In genomic region chr10:5211696-5212095, GRCh38 we compare ENCODE assay signal across 31 cellular contexts. TPM values are rescaled to one million over a fixed set of nuclear protein-coding genes. Genes with fewer than 3 reads are reported as not detected.
"Had no signal": no experiment of that assay in that cellular context is flagged by ENCODE, and none has a peak within 500 bp of the region (broad histone marks: within the 10 kb centered on the region; RNA-seq: fewer than 3 reads in every experiment).

No MANE protein-coding gene starts in this region.

- FAIRE-seq: urothelium cell line had no signal

- H3K9me3 ChIP-seq: suprapubic skin, testis, thoracic aorta, thyroid gland, tibial nerve, transverse colon, upper lobe of left lung, upper lobe of right lung, uterus, vagina had no signal

- H3K4me3 ChIP-seq: stomach, suprapubic skin, testis, thoracic aorta, thyroid gland, tibial artery, tibial nerve, transverse colon, upper lobe of left lung, upper lobe of right lung, uterus, vagina had no signal

- H3K27me3 ChIP-seq: stomach, suprapubic skin, testis, thyroid gland, tibial artery, tibial nerve, transverse colon, upper lobe of left lung, upper lobe of right lung, uterus, vagina had no signal

- DNase-seq: stimulated activated CD4-positive, alpha-beta T cell treated with anti-CD3 and anti-CD28 coated beads, Interleukin-2, amount 100 ng/mL, for 48 hours; stimulated activated CD4-positive, alpha-beta T cell treated with anti-CD3 and anti-CD28 coated beads, Interleukin-4, amount 100 ng/mL, for 1 hour; stimulated activated CD4-positive, alpha-beta T cell treated with anti-CD3 and anti-CD28 coated beads, Interleukin-4, amount 100 ng/mL, for 24 hours; stimulated activated CD4-positive, alpha-beta T cell treated with anti-CD3 and anti-CD28 coated beads, Interleukin-4, amount 100 ng/mL, for 4 hours; stimulated activated CD8-positive, alpha-beta memory T cell treated with anti-CD3 and anti-CD28 coated beads, Interleukin-4, amount 100 ng/mL, for 48 hours; stimulated activated naive B cell treated with anti-CD40 and anti-IgM and Interleukin-4, amounts not matched to agents 10 μg/mL and 1 μg/mL and 100 μg/mL, for 72 hours; stimulated activated naive CD4-positive, alpha-beta T cell; stimulated activated naive CD4-positive, alpha-beta T cell treated with Interleukin-2 at 50 U/mL for 16 hours; stimulated activated naive CD8-positive, alpha-beta T cell treated with anti-CD3 and anti-CD28 coated beads, Interleukin-15, amount 100 ng/mL, for 72 hours; stimulated activated naive CD8-positive, alpha-beta T cell treated with anti-CD3 and anti-CD28 coated beads, Interleukin-15, Interleukin-2, amounts not matched to agents 100 U/mL and 50 U/mL, for 24 hours; stomach; substantia nigra; testis; thyroid gland; tibial artery; transverse colon; trophoblast cell; upper lobe of left lung; upper lobe of right lung; uterus had no signal

- H3K27ac ChIP-seq: stomach, suprapubic skin, testis, thoracic aorta, thyroid gland, tibial artery, tibial nerve, transverse colon, upper lobe of left lung, upper lobe of right lung, uterus, vagina had no signal

- ATAC-seq: stimulated activated effector memory CD8-positive, alpha-beta T cell treated with anti-CD3 and anti-CD28 coated beads, Interleukin-12 subunit alpha, Interleukin-12 subunit beta, amount 100 ng/mL, for 72 hours; stimulated activated memory B cell treated with anti-CD40 and anti-IgM and Interleukin-4, amounts not matched to agents 10 μg/mL and 1 μg/mL and 100 μg/mL, for 72 hours; stimulated activated naive B cell treated with anti-CD40 and anti-IgM and Interleukin-4, amounts not matched to agents 10 μg/mL and 1 μg/mL and 100 μg/mL, for 72 hours; stimulated activated naive CD8-positive, alpha-beta T cell treated with anti-CD3 and anti-CD28 coated beads, Interleukin-15, amount 100 ng/mL, for 72 hours; stimulated activated naive CD8-positive, alpha-beta T cell treated with anti-CD3 and anti-CD28 coated beads, Interleukin-15, Interleukin-2, amounts not matched to agents 100 U/mL and 50 U/mL, for 24 hours; upper lobe of right lung had no signal

- H3K36me3 ChIP-seq: stomach, suprapubic skin, thoracic aorta, thyroid gland, tibial artery, tibial nerve, transverse colon, upper lobe of left lung, upper lobe of right lung, uterus, vagina had no signal

- H3K4me1 ChIP-seq: stomach, suprapubic skin, testis, thyroid gland, tibial artery, tibial nerve, transverse colon, upper lobe of left lung, upper lobe of right lung, uterus, vagina had no signal

RNA-seq across cellular contexts. Expression of gene AKR1C4, which starts 15.1 kb away (rescaled TPM):
- total RNA-seq: stomach, subcutaneous adipose tissue, temporal lobe, thoracic aorta, thyroid gland, tibial nerve, transverse colon, upper lobe of left lung, upper lobe of right lung, ureter, urinary bladder, uterus, vagina had no signal
- polyA plus RNA-seq: stomach had no signal

RNA-seq across cellular contexts. Expression of gene AKR1C8, which starts 26.7 kb away (rescaled TPM):
- total RNA-seq: stomach, suprapubic skin, temporal lobe, thoracic aorta, thyroid gland, tibial nerve, ureter, urinary bladder, uterus, vagina had no signal
- polyA plus RNA-seq: stomach, urinary bladder had no signal
